Comparison of ENCODE assay signal across 18 cellular contexts in genomic region chr4:98641906-98642668, GRCh38. TPM values are rescaled to one million over a fixed set of nuclear protein-coding genes. Genes with fewer than 3 reads are reported as not detected.
DNase-seq lines count a peak whose midpoint lies in the region; ATAC-seq and TF ChIP-seq lines count a peak whose summit lies in the region.
"Had no signal": no experiment of that assay in that cellular context is flagged by ENCODE, and none has a peak within 500 bp of the region (broad histone marks: within the 10 kb centered on the region; RNA-seq: fewer than 3 reads in every experiment).

No MANE protein-coding gene starts in this region.

- H3K27ac ChIP-seq in mammary epithelial cell (ENCODE audit: insufficient read depth, low read depth, low read length), result peak overlapping the region; percentile 19
- peak overlapping the region; percentile 76 for H3K27ac ChIP-seq in Panc1 (ENCODE audit: low read length)
- H3K27ac ChIP-seq in epithelial cell of prostate, result peak overlapping the region; percentile 58
- H3K27ac ChIP-seq: SJSA1, stomach, VCaP had no signal

- peaks cover 8% of the 10 kb centered on the region for H3K4me1 Mint-ChIP-seq in MCF 10A (ENCODE audit: insufficient read depth, unreplicated experiment)

- H3K9me3 ChIP-seq in mammary epithelial cell (replicated peaks; ENCODE audit: insufficient read depth, low read length), result no peaks in the 10 kb centered on the region
- no peaks in the 10 kb centered on the region for H3K9me3 ChIP-seq in Panc1 (ENCODE audit: control insufficient read depth, insufficient read depth, low read depth, low read length)
- H3K9me3 ChIP-seq: HAP-1, SJSA1, stomach had no signal

- CTCF ChIA-PET in mammary epithelial cell (lab: Charles Lee; ENCODE audit: low non-redundant PET), result no interaction called here
- CTCF ChIA-PET in MCF 10A (lab: Yijun Ruan, JAX), result interaction anchor here (1.6 kb wide), 1 partner anchor 174 kb away, joined by 3 read pairs; no protein-coding TSS in a partner anchor
- CTCF ChIA-PET in Panc1 (lab: Charles Lee), result no interaction called here

- H3K36me3 Mint-ChIP-seq in MCF 10A (ENCODE audit: insufficient read depth, unreplicated experiment), result no peaks in the 10 kb centered on the region

- H3K79me2 ChIP-seq in mammary epithelial cell (ENCODE audit: insufficient read depth, low read length), result peaks cover 86% of the 10 kb centered on the region

- no peak overlapping the region for H3K9ac ChIP-seq in mammary epithelial cell (ENCODE audit: insufficient read depth, low read length)

- H3K4me3 ChIP-seq in mammary epithelial cell (replicated peaks in 1 of 3; ENCODE audit: insufficient read depth in 1 of 3, low read depth in 2 of 3, low read length in 3 of 3) (no peak overlapping the region), Panc1 (ENCODE audit: low read depth in 2 of 2, low read length in 2 of 2) (no peak overlapping the region)
- H3K4me3 ChIP-seq: HAP-1, SJSA1, stomach had no signal

- intact Hi-C loops in mammary epithelial cell (cut with micrococcal nuclease), result loop anchor here (2.0 kb wide), 1 partner anchor 15 kb away; no protein-coding TSS in a partner anchor
- intact Hi-C loops in MCF 10A (cut with micrococcal nuclease), result no loop called here
- intact Hi-C loops in Panc1 (cut with micrococcal nuclease; ENCODE audit: unreplicated experiment), result no loop called here

- ATAC-seq in Panc1 (no peak), HG02588 (IDR thresholded peaks at IDR 0.05; ENCODE audit: unreplicated experiment) (no peak)

- H3K27ac Mint-ChIP-seq in MCF 10A (ENCODE audit: low read depth, unreplicated experiment), result no peak overlapping the region
- H3K27ac Mint-ChIP-seq: activated CD4-positive, alpha-beta T cell treated with anti-CD3 and anti-CD28 coated beads, Interleukin-2, amount 10 ng/mL, durations not matched to agents 7 days and 5 days; activated naive CD8-positive, alpha-beta T cell treated with anti-CD3 and anti-CD28 coated beads, Interleukin-2, amount 10 ng/mL, durations not matched to agents 7 days and 5 days had no signal

- DNase-seq in mammary epithelial cell, result no peak
- no peak for DNase-seq in MCF 10A (ENCODE audit: unreplicated experiment)
- no peak for DNase-seq in Panc1 (ENCODE audit: low read depth, low spot score)
- no peak for DNase-seq in epithelial cell of prostate (ENCODE audit: low read depth, low spot score)
- no peak for DNase-seq in stimulated activated naive CD4-positive, alpha-beta T cell treated with Interleukin-2 at 50 U/mL for 16 hours (lab: John Stamatoyannopoulos, UW)
- no peak for DNase-seq in activated CD4-positive, CD25-positive, alpha-beta regulatory T cell treated with anti-CD3 and anti-CD28 coated beads, Interleukin-2, amount 50 U/mL, for 72 hours
- no peak for DNase-seq in A172 (ENCODE audit: low spot score)
- DNase-seq: 8988T; activated CD4-positive, alpha-beta T cell treated with anti-CD3 and anti-CD28 coated beads, Interleukin-2, amount 10 ng/mL, durations not matched to agents 7 days and 5 days; activated naive CD8-positive, alpha-beta T cell treated with anti-CD3 and anti-CD28 coated beads, Interleukin-2, amount 10 ng/mL, durations not matched to agents 7 days and 5 days; NCI-H2081 treated with DMSO at 0.1 percent for 48 hours; stimulated activated CD4-positive, alpha-beta T cell treated with anti-CD3 and anti-CD28 coated beads, Interleukin-4, amount 100 ng/mL, for 24 hours; stomach had no signal

- H3K36me3 ChIP-seq in mammary epithelial cell (ENCODE audit: insufficient read depth, low read length) (no peaks in the 10 kb centered on the region), Panc1 (ENCODE audit: control insufficient read depth, insufficient read depth, low read length) (no peaks in the 10 kb centered on the region)
- H3K36me3 ChIP-seq: HAP-1, SJSA1, stomach had no signal

- no peaks in the 10 kb centered on the region for H3K27me3 ChIP-seq in mammary epithelial cell (ENCODE audit: insufficient read depth, low read length)
- no peaks in the 10 kb centered on the region for H3K27me3 ChIP-seq in Panc1 (ENCODE audit: control insufficient read depth, insufficient read depth, low read length)
- H3K27me3 ChIP-seq: SJSA1, stomach had no signal

- TF ChIP-seq CTCF in mammary epithelial cell (conservative IDR thresholded peaks at IDR 0.05 in 1 of 2, IDR thresholded peaks at IDR 0.05 in 1 of 2; ENCODE audit: extremely low read depth in 1 of 2, insufficient read depth in 1 of 2, low read depth in 1 of 2, low read length in 2 of 2) (no peak), MCF 10A (IDR thresholded peaks at IDR 0.05; ENCODE audit: unreplicated experiment) (no peak), Panc1 (IDR thresholded peaks at IDR 0.05) (no peak)

- POLR2A ChIA-PET in MCF 10A (lab: Yijun Ruan, JAX) (interaction anchor here (0.9 to 3.2 kb wide), 7 partner anchors 11 to 174 kb away, joined by 3 to 19 read pairs (median 4); partner anchors contain the start of gene TSPAN5), Panc1 (lab: Charles Lee) (no interaction called here)

- peak overlapping the region; percentile 59 for H3K4me2 ChIP-seq in mammary epithelial cell (ENCODE audit: insufficient read depth, low read depth, low read length)

- no peaks in the 10 kb centered on the region for H3K9me3 Mint-ChIP-seq in MCF 10A (ENCODE audit: unreplicated experiment)
- H3K9me3 Mint-ChIP-seq: activated CD4-positive, alpha-beta T cell treated with anti-CD3 and anti-CD28 coated beads, Interleukin-2, amount 10 ng/mL, durations not matched to agents 7 days and 5 days; activated naive CD8-positive, alpha-beta T cell treated with anti-CD3 and anti-CD28 coated beads, Interleukin-2, amount 10 ng/mL, durations not matched to agents 7 days and 5 days; activated T-helper 2 cell treated with anti-CD3 and anti-CD28 coated beads, Interferon-gamma antibody, Interleukin-2, Interleukin-4, amounts not matched to agents 10 μg/mL and 5 μg/mL and 100 μg/mL, durations not matched to agents 14 hours and 24 hours and 36 hours had no signal

- H2AFZ ChIP-seq in mammary epithelial cell (ENCODE audit: low read depth, low read length), result no peak overlapping the region

- H4K20me1 ChIP-seq in mammary epithelial cell (ENCODE audit: insufficient read depth, low read length), result no peaks in the 10 kb centered on the region

- in situ Hi-C loops in mammary epithelial cell (cut with MboI; ENCODE audit: low sequenced_read_pairs in 2 of 2) (no loop called here), Panc1 (cut with HindIII; ENCODE audit: low pct_unique_long_range_greater_than_20kb, low sequenced_read_pairs) (no loop called here)

- dilution Hi-C loops in mammary epithelial cell (cut with HindIII; ENCODE audit: low sequenced_read_pairs), result no loop called here

- 100% methylated on average over 3 of the region's 3 CpGs for WGBS in mammary epithelial cell (ENCODE audit: low coverage, missing lambda C conversion rate)

- H3K4me1 ChIP-seq in mammary epithelial cell (ENCODE audit: insufficient read depth, low read length), result peaks cover 13% of the 10 kb centered on the region
- peaks cover 76% of the 10 kb centered on the region for H3K4me1 ChIP-seq in Panc1 (ENCODE audit: control insufficient read depth, insufficient read depth, low read length)

- no peak overlapping the region for H3K4me3 Mint-ChIP-seq in MCF 10A (ENCODE audit: unreplicated experiment)
- H3K4me3 Mint-ChIP-seq: activated CD4-positive, alpha-beta T cell treated with anti-CD3 and anti-CD28 coated beads, Interleukin-2, amount 10 ng/mL, durations not matched to agents 7 days and 5 days; activated naive CD8-positive, alpha-beta T cell treated with anti-CD3 and anti-CD28 coated beads, Interleukin-2, amount 10 ng/mL, durations not matched to agents 7 days and 5 days had no signal

- H3K27me3 Mint-ChIP-seq in MCF 10A (ENCODE audit: insufficient read depth, unreplicated experiment), result no peaks in the 10 kb centered on the region
- H3K27me3 Mint-ChIP-seq: activated CD4-positive, alpha-beta T cell treated with anti-CD3 and anti-CD28 coated beads, Interleukin-2, amount 10 ng/mL, durations not matched to agents 7 days and 5 days; activated naive CD8-positive, alpha-beta T cell treated with anti-CD3 and anti-CD28 coated beads, Interleukin-2, amount 10 ng/mL, durations not matched to agents 7 days and 5 days had no signal

- BruUV-seq in mammary epithelial cell (replicated peaks; lab: Mats Ljungman, UMichigan) (no TSS peak), MCF 10A (replicated peaks; lab: Mats Ljungman, UMichigan) (no TSS peak), Panc1 (replicated peaks; lab: Mats Ljungman, UMichigan) (no TSS peak)

RNA-seq across cellular contexts. Expression of gene TSPAN5, which starts 16.3 kb away (rescaled TPM):
- 10 to 100 TPM; 19.0 to 38.4 TPM for total RNA-seq in mammary epithelial cell
- 36.2 TPM for polyA plus RNA-seq in mammary epithelial cell
- 37.1 TPM for polyA minus RNA-seq in mammary epithelial cell
- 18.5 and 19.8 TPM in 2 replicates for total RNA-seq in MCF 10A (2022)
- 61.9 TPM for total RNA-seq in Panc1 (2021; ENCODE audit: unreplicated experiment)
- polyA plus RNA-seq in Panc1 (2012; ENCODE audit: insufficient read length), result 45.8 TPM
- total RNA-seq in A172 (2014; rRNA removed; shearing (Covaris generic)), result 8.8 and 18.4 TPM in 2 replicates

Comparison
In these comparisons a context has a peak if more than half of its experiments do, and no peak if none do; other contexts are left out.
1. H3K27ac ChIP-seq: peak in every context shown above with its lines; median percentile 76 in Panc1; 58 in epithelial cell of prostate; 19 in mammary epithelial cell.